In genomic region chr10:3133948-3134347, GRCh38 we compare ENCODE assay signal across 1 cellular context.
TF ChIP-seq lines count a peak whose summit lies in the region.

No MANE protein-coding gene starts in this region.

TF ChIP-seq in GM23338, 12 proteins besides CTCF, POLR2A, EP300 and RAD21:
- TF ChIP-seq ZNF462 (CRISPR knock-in tag; IDR thresholded peaks at IDR 0.05) (no peak), NANOG (IDR thresholded peaks at IDR 0.05; ENCODE audit: borderline replicate concordance) (no peak), CREB1 (CRISPR knock-in tag; IDR thresholded peaks at IDR 0.05; ENCODE audit: low read depth) (no peak), ETS1 (IDR thresholded peaks at IDR 0.05) (no peak), ZNF331 (CRISPR knock-in tag; IDR thresholded peaks at IDR 0.05; ENCODE audit: low read depth) (no peak), REST (IDR thresholded peaks at IDR 0.05; ENCODE audit: unreplicated experiment) (no peak), JUNB (IDR thresholded peaks at IDR 0.05; ENCODE audit: unreplicated experiment) (no peak), ZNF114 (CRISPR knock-in tag; IDR thresholded peaks at IDR 0.05) (no peak), EZH2phosphoT487 (IDR thresholded peaks at IDR 0.05; ENCODE audit: unreplicated experiment) (no peak), EZH2 (IDR thresholded peaks at IDR 0.05; ENCODE audit: low read depth, unreplicated experiment) (no peak), POLR2AphosphoS5 (IDR thresholded peaks at IDR 0.05; ENCODE audit: low read depth) (no peak), STAT1 (IDR thresholded peaks at IDR 0.05; ENCODE audit: unreplicated experiment) (no peak)
